ENCODE assay signal across 8 cellular contexts in the genomic region with DNA sequence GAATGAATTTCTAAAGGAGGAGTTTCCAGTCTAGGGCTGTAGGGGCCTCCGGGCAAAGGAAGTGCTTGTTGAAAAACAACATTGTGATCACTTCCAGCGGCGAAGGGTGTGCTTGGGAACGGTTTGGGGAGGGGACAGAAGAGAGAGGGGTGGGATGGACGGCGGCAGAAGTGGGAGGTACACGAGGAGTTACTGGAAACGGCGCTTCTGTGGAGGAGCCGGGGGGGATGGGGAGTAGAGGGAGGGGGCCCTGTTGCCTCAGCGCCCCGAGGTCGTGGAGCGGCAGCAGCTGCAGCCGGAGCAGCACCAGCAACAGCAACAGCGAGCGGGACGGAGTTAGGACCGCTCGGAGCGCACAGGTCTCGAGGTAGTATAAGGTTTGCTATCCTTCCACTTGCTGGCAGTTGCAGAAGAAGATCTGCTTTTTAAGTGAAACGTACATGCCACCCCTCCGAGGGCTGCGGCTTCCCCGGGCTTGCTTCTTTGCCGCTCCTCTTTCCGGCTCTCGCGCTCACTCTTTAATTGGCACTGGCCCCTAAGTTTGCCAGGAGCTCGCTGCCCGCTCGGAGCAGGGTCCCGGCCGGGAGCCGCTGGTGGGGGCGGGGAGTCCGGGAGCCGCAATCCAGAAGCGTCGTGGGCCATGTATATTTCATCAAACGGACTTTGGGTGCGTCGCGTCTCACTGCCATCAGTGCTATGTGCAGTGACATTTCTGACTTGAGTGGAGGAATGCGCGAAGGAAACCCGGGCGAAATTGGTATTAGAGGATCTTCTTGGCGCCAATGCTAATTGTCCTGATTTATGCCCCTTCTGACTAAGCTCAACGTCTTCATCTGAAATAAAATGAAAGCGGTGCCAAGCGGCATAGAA. TPM values are rescaled to one million over a fixed set of nuclear protein-coding genes. Genes with fewer than 3 reads are reported as not detected.
A peak's percentile ranks its signal among the peaks of the same experiment; 100 is the strongest.
DNase-seq lines count a peak whose midpoint lies in the region; ATAC-seq and TF ChIP-seq lines count a peak whose summit lies in the region.

No MANE protein-coding gene starts in this region.

- H3K36me3 ChIP-seq in muscle layer of duodenum (ENCODE audit: control insufficient read depth in 1 of 2, insufficient read depth in 2 of 2, low read length in 2 of 2) (no peaks in the 10 kb centered on the region), aorta (ENCODE audit: control insufficient read depth in 1 of 2, insufficient read depth in 2 of 2, low read length in 1 of 2) (no peaks in the 10 kb centered on the region)

- WGBS in aorta, 2 donors, result 1% methylated on average over 53 of the region's 53 CpGs

- H3K27me3 ChIP-seq in muscle layer of duodenum (ENCODE audit: low read depth, low read length) (no peaks in the 10 kb centered on the region), aorta (ENCODE audit: control insufficient read depth in 1 of 2, insufficient read depth in 2 of 2, low read length in 1 of 2) (peaks cover 0 to 2% of the 10 kb centered on the region in 2 donors)

- peak; percentile 24 for ATAC-seq in HG02885 (IDR thresholded peaks at IDR 0.05; ENCODE audit: poor library complexity, unreplicated experiment)
- ATAC-seq in esophagus mucosa, result peak; percentile 43
- ATAC-seq in aorta (ENCODE audit: low FRiP score), result peak; percentile 73
- no peak for ATAC-seq in HG03139 (IDR thresholded peaks at IDR 0.05; ENCODE audit: unreplicated experiment)

- H3K4me3 ChIP-seq in WI38 (ENCODE audit: low read depth, low read length) (peak overlapping the region; percentile 39), muscle layer of duodenum (ENCODE audit: low read depth in 1 of 2, low read length in 2 of 2) (peak overlapping the region; percentile 59 to 77), aorta (ENCODE audit: low read length in 2 of 2) (peak overlapping the region in 1 of 2 donors; percentile 84)

- TF ChIP-seq CTCF in WI38 (IDR thresholded peaks at IDR 0.05; ENCODE audit: low read depth, low read length), result no peak

- DNase-seq in DMS53 (lab: John Stamatoyannopoulos, UW) (peak; percentile 36), DMS53 treated with DMSO at 0.1 percent for 48 hours (lab: John Stamatoyannopoulos, UW; ENCODE audit: unreplicated experiment) (no peak), aorta (peak in 1 of 2 donors; percentile 74)

- H3K4me1 ChIP-seq in muscle layer of duodenum (ENCODE audit: control insufficient read depth in 1 of 2, insufficient read depth in 2 of 2, low read length in 2 of 2) (peaks cover 0 to 16% of the 10 kb centered on the region in 2 donors), aorta (ENCODE audit: control insufficient read depth in 1 of 2, insufficient read depth in 2 of 2, low read length in 2 of 2) (no peaks in the 10 kb centered on the region)

- H3K27ac ChIP-seq in muscle layer of duodenum (ENCODE audit: low read length) (no peak overlapping the region), aorta (ENCODE audit: low read depth in 1 of 2, low read length in 2 of 2) (no peak overlapping the region)

- H3K9me3 ChIP-seq in muscle layer of duodenum (ENCODE audit: control insufficient read depth in 1 of 2, low read length in 2 of 2), result no peaks in the 10 kb centered on the region
- H3K9me3 ChIP-seq in aorta (ENCODE audit: control insufficient read depth, low read length), result no peaks in the 10 kb centered on the region

- intact Hi-C loops in aorta (cut with DNase I), result no loop called here

RNA-seq across cellular contexts. Expression of a gene that starts 0.8 kb away (rescaled TPM):
- 0.48 TPM for total RNA-seq in esophagus mucosa
- 1 to 10 TPM; 1.0 to 1.8 TPM for total RNA-seq in aorta
- polyA plus RNA-seq in aorta, result not detected
